Comparison of ENCODE assay signal across 1 cellular context in genomic region chr12:51744957-51745356, GRCh38.
TF ChIP-seq lines count a peak whose summit lies in the region.

No MANE protein-coding gene starts in this region.

TF ChIP-seq in GM12878, 131 proteins besides CTCF, POLR2A, EP300 and RAD21:
- TF ChIP-seq ZBTB4 (CRISPR knock-in tag; IDR thresholded peaks at IDR 0.05) = no peak
- TF ChIP-seq PRDM15 (CRISPR knock-in tag; IDR thresholded peaks at IDR 0.05) = no peak
- TF ChIP-seq ZBTB11 (CRISPR knock-in tag; IDR thresholded peaks at IDR 0.05) = no peak
- TF ChIP-seq MTA2 (IDR thresholded peaks at IDR 0.05; ENCODE audit: low read depth) = no peak
- TF ChIP-seq ASH2L (IDR thresholded peaks at IDR 0.05; ENCODE audit: borderline replicate concordance, low read depth) = no peak
- no peak for TF ChIP-seq RFX5 (IDR thresholded peaks at IDR 0.05; ENCODE audit: low read depth, low read length)
- no peak for TF ChIP-seq POLR2AphosphoS2 (IDR thresholded peaks at IDR 0.05; ENCODE audit: low read depth, low read length)
- no peak for TF ChIP-seq NR2C2 (IDR thresholded peaks at IDR 0.05; ENCODE audit: borderline replicate concordance, control insufficient read depth, insufficient read length, low read depth)
- TF ChIP-seq NFIC (IDR thresholded peaks at IDR 0.05; ENCODE audit: low read depth, low read length) = no peak
- TF ChIP-seq BCL11A (IDR thresholded peaks at IDR 0.05; ENCODE audit: low read depth, low read length) = no peak
- TF ChIP-seq POU2F2 (IDR thresholded peaks at IDR 0.05; ENCODE audit: borderline replicate concordance, low read depth, low read length) = no peak
- TF ChIP-seq MTA3 (IDR thresholded peaks at IDR 0.05; ENCODE audit: borderline replicate concordance, low read length) = no peak
- TF ChIP-seq PML (IDR thresholded peaks at IDR 0.05; ENCODE audit: low read length) = no peak
